ENCODE assay signal across 1 cellular context in the genomic region with DNA sequence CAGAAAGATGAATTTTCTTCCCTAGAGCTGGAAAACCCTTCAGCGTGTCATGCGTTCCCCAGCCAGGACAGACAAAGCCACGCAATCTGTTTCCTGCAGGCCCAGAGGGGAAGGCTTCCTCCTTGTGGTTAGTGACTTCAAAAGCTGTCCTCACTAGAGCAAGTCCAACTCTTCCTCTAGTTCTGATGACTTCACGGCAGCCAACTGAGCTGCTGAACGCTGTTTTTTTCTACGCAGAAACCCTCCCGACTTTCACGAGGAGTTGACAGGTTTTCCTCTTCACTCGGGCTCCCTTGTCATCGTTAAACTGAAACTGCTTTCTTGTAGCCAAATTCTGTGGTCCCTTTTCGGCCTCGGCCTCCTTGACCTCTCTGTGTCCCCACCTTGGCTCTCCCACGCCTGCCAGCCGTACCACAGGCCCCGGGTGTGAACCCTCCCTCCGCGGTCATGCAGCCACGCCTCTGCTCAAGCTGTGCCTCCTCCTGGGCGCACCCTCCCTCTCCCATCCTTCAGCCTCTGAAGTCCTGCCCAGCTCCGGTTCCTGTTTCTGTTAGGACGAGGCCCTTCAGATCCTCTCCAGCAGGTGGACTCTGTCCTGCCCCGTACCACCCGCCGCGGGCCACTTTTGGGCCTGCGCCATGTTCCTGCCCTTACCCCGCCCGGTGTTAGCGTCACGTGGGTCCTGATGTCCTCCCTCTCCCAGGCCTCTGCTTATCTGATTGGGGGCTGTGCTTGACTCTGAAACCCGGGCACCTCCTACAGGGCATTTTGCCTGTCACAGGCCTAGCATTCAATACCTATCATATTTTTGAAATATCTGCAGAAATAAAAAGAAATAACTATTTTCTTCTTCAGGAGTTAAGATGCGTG.
TF ChIP-seq lines count a peak whose summit lies in the region.

No MANE protein-coding gene starts in this region.

TF ChIP-seq in K562, 482 proteins besides CTCF, POLR2A, EP300 and RAD21 (continued from another document and continues in another):
- TF ChIP-seq, protein P1, sequence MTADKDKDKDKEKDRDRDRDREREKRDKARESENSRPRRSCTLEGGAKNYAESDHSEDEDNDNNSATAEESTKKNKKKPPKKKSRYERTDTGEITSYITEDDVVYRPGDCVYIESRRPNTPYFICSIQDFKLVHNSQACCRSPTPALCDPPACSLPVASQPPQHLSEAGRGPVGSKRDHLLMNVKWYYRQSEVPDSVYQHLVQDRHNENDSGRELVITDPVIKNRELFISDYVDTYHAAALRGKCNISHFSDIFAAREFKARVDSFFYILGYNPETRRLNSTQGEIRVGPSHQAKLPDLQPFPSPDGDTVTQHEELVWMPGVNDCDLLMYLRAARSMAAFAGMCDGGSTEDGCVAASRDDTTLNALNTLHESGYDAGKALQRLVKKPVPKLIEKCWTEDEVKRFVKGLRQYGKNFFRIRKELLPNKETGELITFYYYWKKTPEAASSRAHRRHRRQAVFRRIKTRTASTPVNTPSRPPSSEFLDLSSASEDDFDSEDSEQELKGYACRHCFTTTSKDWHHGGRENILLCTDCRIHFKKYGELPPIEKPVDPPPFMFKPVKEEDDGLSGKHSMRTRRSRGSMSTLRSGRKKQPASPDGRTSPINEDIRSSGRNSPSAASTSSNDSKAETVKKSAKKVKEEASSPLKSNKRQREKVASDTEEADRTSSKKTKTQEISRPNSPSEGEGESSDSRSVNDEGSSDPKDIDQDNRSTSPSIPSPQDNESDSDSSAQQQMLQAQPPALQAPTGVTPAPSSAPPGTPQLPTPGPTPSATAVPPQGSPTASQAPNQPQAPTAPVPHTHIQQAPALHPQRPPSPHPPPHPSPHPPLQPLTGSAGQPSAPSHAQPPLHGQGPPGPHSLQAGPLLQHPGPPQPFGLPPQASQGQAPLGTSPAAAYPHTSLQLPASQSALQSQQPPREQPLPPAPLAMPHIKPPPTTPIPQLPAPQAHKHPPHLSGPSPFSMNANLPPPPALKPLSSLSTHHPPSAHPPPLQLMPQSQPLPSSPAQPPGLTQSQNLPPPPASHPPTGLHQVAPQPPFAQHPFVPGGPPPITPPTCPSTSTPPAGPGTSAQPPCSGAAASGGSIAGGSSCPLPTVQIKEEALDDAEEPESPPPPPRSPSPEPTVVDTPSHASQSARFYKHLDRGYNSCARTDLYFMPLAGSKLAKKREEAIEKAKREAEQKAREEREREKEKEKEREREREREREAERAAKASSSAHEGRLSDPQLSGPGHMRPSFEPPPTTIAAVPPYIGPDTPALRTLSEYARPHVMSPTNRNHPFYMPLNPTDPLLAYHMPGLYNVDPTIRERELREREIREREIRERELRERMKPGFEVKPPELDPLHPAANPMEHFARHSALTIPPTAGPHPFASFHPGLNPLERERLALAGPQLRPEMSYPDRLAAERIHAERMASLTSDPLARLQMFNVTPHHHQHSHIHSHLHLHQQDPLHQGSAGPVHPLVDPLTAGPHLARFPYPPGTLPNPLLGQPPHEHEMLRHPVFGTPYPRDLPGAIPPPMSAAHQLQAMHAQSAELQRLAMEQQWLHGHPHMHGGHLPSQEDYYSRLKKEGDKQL (CRISPR knock-in tag; IDR thresholded peaks at IDR 0.05; ENCODE audit: borderline replicate concordance), result no peak
- no peak for TF ChIP-seq ZNF140 (CRISPR knock-in tag; IDR thresholded peaks at IDR 0.05)
- peak; percentile 68 for TF ChIP-seq MEIS2 (IDR thresholded peaks at IDR 0.05; ENCODE audit: partially characterized antibody)
- no peak; the same call in 1 of the 2 replicates for TF ChIP-seq OTX1 (CRISPR knock-in tag; IDR thresholded peaks at IDR 0.05)
- no peak; the same call in 1 of the 2 replicates for TF ChIP-seq CREB5 (CRISPR knock-in tag; IDR thresholded peaks at IDR 0.05)
- TF ChIP-seq TBP (optimal IDR thresholded peaks at IDR 0.05; ENCODE audit: low read depth, low read length), result peak; percentile 68
- peak; percentile 61; the same call in 1 of the 2 replicates for TF ChIP-seq KLF6 (CRISPR knock-in tag; IDR thresholded peaks at IDR 0.05; ENCODE audit: borderline replicate concordance)
- peak; percentile 67 for TF ChIP-seq JUND (IDR thresholded peaks at IDR 0.05; ENCODE audit: borderline replicate concordance, low read depth, low read length)
- peak; percentile 75; the same call in 2 of the 3 replicates for TF ChIP-seq JUND (tag; IDR thresholded peaks at IDR 0.05; ENCODE audit: borderline replicate concordance, low read depth, low read length)
- no peak for TF ChIP-seq ZNF175 (CRISPR knock-in tag; IDR thresholded peaks at IDR 0.05; ENCODE audit: low read depth)
- TF ChIP-seq E2F4 (CRISPR knock-in tag; IDR thresholded peaks at IDR 0.05; ENCODE audit: low read depth), result no peak
- no peak for TF ChIP-seq BDP1 (IDR thresholded peaks at IDR 0.05; ENCODE audit: insufficient read depth, insufficient read length)
- TF ChIP-seq, protein P2, sequence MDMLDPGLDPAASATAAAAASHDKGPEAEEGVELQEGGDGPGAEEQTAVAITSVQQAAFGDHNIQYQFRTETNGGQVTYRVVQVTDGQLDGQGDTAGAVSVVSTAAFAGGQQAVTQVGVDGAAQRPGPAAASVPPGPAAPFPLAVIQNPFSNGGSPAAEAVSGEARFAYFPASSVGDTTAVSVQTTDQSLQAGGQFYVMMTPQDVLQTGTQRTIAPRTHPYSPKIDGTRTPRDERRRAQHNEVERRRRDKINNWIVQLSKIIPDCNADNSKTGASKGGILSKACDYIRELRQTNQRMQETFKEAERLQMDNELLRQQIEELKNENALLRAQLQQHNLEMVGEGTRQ (CRISPR knock-in tag; IDR thresholded peaks at IDR 0.05), result peak; percentile 98
- no peak for TF ChIP-seq HBP1 (CRISPR knock-in tag; IDR thresholded peaks at IDR 0.05)
- TF ChIP-seq, protein P3, sequence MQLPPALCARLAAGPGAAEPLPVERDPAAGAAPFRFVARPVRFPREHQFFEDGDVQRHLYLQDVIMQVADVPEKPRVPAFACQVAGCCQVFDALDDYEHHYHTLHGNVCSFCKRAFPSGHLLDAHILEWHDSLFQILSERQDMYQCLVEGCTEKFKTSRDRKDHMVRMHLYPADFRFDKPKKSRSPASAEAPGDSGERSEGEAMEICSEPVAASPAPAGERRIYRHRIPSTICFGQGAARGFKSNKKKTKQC (CRISPR knock-in tag; IDR thresholded peaks at IDR 0.05), result peak; percentile 60; the same call in 1 of the 2 replicates
- TF ChIP-seq YBX1 (IDR thresholded peaks at IDR 0.05), result no peak
- no peak for TF ChIP-seq PCBP2 (IDR thresholded peaks at IDR 0.05; ENCODE audit: low read depth, low read length, poor library complexity, severe bottlenecking)
- TF ChIP-seq, protein P4, sequence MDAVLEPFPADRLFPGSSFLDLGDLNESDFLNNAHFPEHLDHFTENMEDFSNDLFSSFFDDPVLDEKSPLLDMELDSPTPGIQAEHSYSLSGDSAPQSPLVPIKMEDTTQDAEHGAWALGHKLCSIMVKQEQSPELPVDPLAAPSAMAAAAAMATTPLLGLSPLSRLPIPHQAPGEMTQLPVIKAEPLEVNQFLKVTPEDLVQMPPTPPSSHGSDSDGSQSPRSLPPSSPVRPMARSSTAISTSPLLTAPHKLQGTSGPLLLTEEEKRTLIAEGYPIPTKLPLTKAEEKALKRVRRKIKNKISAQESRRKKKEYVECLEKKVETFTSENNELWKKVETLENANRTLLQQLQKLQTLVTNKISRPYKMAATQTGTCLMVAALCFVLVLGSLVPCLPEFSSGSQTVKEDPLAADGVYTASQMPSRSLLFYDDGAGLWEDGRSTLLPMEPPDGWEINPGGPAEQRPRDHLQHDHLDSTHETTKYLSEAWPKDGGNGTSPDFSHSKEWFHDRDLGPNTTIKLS (IDR thresholded peaks at IDR 0.05; ENCODE audit: borderline replicate concordance, low read depth), result peak; percentile 85
- TF ChIP-seq NR1H2 (CRISPR knock-in tag; IDR thresholded peaks at IDR 0.05), result no peak
- peak; percentile 88 for TF ChIP-seq EP400 (IDR thresholded peaks at IDR 0.05)
- no peak for TF ChIP-seq SAFB2 (IDR thresholded peaks at IDR 0.05; ENCODE audit: borderline replicate concordance, low read depth, low read length, severe bottlenecking)
- peak; percentile 20 to 78; a peak in 1 of 4 replicates for TF ChIP-seq SIN3A (IDR thresholded peaks at IDR 0.05; ENCODE audit: borderline replicate concordance in 2 of 2, control insufficient read depth in 1 of 2, low read depth in 2 of 2, low read length in 2 of 2)
- 0 out of 2 replicates have a peak, but pooled peaks have one; percentile 8 for TF ChIP-seq GMEB1 (CRISPR knock-in tag; IDR thresholded peaks at IDR 0.05)
- TF ChIP-seq XRCC3 (IDR thresholded peaks at IDR 0.05), result no peak
- TF ChIP-seq FOXJ2 (tag; IDR thresholded peaks at IDR 0.05), result peak; percentile 82
- TF ChIP-seq RBM14 (IDR thresholded peaks at IDR 0.05; ENCODE audit: borderline replicate concordance, insufficient read depth, low read depth, low read length), result no peak
- peak; percentile 38; the same call in 1 of the 2 replicates for TF ChIP-seq HDAC8 (tag; IDR thresholded peaks at IDR 0.05)
- TF ChIP-seq ESRRB (CRISPR knock-in tag; IDR thresholded peaks at IDR 0.05; ENCODE audit: borderline replicate concordance), result no peak
- no peak for TF ChIP-seq PTTG1 (tag; IDR thresholded peaks at IDR 0.05; ENCODE audit: low read depth)
- TF ChIP-seq HDAC6 (IDR thresholded peaks at IDR 0.05; ENCODE audit: low read depth, low read length), result no peak
- TF ChIP-seq ZNF3 (CRISPR knock-in tag; IDR thresholded peaks at IDR 0.05), result no peak
- TF ChIP-seq MECOM (CRISPR knock-in tag; IDR thresholded peaks at IDR 0.05), result peak; percentile 30; the same call in 1 of the 2 replicates
- TF ChIP-seq VEZF1 (CRISPR knock-in tag; IDR thresholded peaks at IDR 0.05), result peak; percentile 97
- TF ChIP-seq MYBL2 (IDR thresholded peaks at IDR 0.05; ENCODE audit: low read depth), result no peak
- no peak for TF ChIP-seq MYBL2 (CRISPR knock-in tag; IDR thresholded peaks at IDR 0.05; ENCODE audit: borderline replicate concordance)
- TF ChIP-seq HDAC2 (IDR thresholded peaks at IDR 0.05), result peak; percentile 90
- TF ChIP-seq ASH1L (IDR thresholded peaks at IDR 0.05; ENCODE audit: borderline replicate concordance, low read depth, partially characterized antibody), result no peak
- TF ChIP-seq SMARCC2 (IDR thresholded peaks at IDR 0.05; ENCODE audit: low read depth), result no peak; the same call in 1 of the 2 replicates
- TF ChIP-seq NFIX (CRISPR knock-in tag; IDR thresholded peaks at IDR 0.05; ENCODE audit: low read depth), result no peak
- TF ChIP-seq TAL1 (IDR thresholded peaks at IDR 0.05), result peak; percentile 58
- TF ChIP-seq CBX2 (IDR thresholded peaks at IDR 0.05; ENCODE audit: insufficient read depth, low read length, poor library complexity, severe bottlenecking), result no peak
